Comparison of ENCODE assay signal across 9 cellular contexts in genomic region chr2:8803658-8804379, GRCh38. TPM values are rescaled to one million over a fixed set of nuclear protein-coding genes. Genes with fewer than 3 reads are reported as not detected.
DNase-seq lines count a peak whose midpoint lies in the region; ATAC-seq and TF ChIP-seq lines count a peak whose summit lies in the region.
"Had no signal": no experiment of that assay in that cellular context is flagged by ENCODE, and none has a peak within 500 bp of the region (broad histone marks: within the 10 kb centered on the region; RNA-seq: fewer than 3 reads in every experiment).

No MANE protein-coding gene starts in this region.

- H4K20me1 ChIP-seq in PC-9 (ENCODE audit: insufficient read depth) (0 out of 2 replicates have a peak, but pooled peaks cover 3% of the 10 kb centered on the region), mammary epithelial cell (ENCODE audit: insufficient read depth, low read length) (no peaks in the 10 kb centered on the region)

- H3K9me3 ChIP-seq in PC-9 (ENCODE audit: insufficient read depth, low read depth) (no peaks in the 10 kb centered on the region), mammary epithelial cell (replicated peaks; ENCODE audit: insufficient read depth, low read length) (no peaks in the 10 kb centered on the region)

- H3K4me1 ChIP-seq in PC-9 (replicated peaks; ENCODE audit: insufficient read depth) (peaks cover 23% of the 10 kb centered on the region), mammary epithelial cell (ENCODE audit: insufficient read depth, low read length) (peaks cover 9% of the 10 kb centered on the region)

- TF ChIP-seq CTCF in C4-2B (conservative IDR thresholded peaks at IDR 0.05), result peak; percentile 16; the same call in 1 of the 2 replicates
- TF ChIP-seq CTCF in PC-9 (conservative IDR thresholded peaks at IDR 0.05), result no peak; the same call in 1 of the 2 replicates
- TF ChIP-seq CTCF in mammary epithelial cell (conservative IDR thresholded peaks at IDR 0.05 in 1 of 2, IDR thresholded peaks at IDR 0.05 in 1 of 2; ENCODE audit: extremely low read depth in 1 of 2, insufficient read depth in 1 of 2, low read depth in 1 of 2, low read length in 2 of 2), result peak; percentile 18 to 46
- TF ChIP-seq CTCF in osteocyte (IDR thresholded peaks at IDR 0.05), result peak; percentile 19

- BruUV-seq in PC-9 (replicated peaks; lab: Mats Ljungman, UMichigan) (no TSS peak), mammary epithelial cell (replicated peaks; lab: Mats Ljungman, UMichigan) (no TSS peak)

- CTCF ChIA-PET in PC-9 (lab: Charles Lee), result interaction anchor here (0.6 kb wide), 1 partner anchor 31 kb away, joined by 10 read pairs; no protein-coding TSS in a partner anchor
- CTCF ChIA-PET in mammary epithelial cell (lab: Charles Lee; ENCODE audit: low non-redundant PET), result no interaction called here
- CTCF ChIA-PET in T-cell (lab: Charles Lee), result interaction anchor here (0.6 kb wide), 2 partner anchors 12 to 336 kb away, joined by 3 to 4 read pairs; no protein-coding TSS in a partner anchor

- H3K36me3 Mint-ChIP-seq in osteocyte (ENCODE audit: unreplicated experiment) (peaks cover 66% of the 10 kb centered on the region), T-cell (peaks cover 76% of the 10 kb centered on the region)

- peaks cover 15% of the 10 kb centered on the region for H3K4me1 Mint-ChIP-seq in osteocyte (ENCODE audit: unreplicated experiment)
- H3K4me1 Mint-ChIP-seq in T-cell, result peaks cover 5 to 15% (median 7%) of the 10 kb centered on the region in 3 donors

- in situ Hi-C loops in mammary epithelial cell (cut with MboI; ENCODE audit: low sequenced_read_pairs in 2 of 2), result no loop called here

- 0 out of 2 replicates have a peak, but pooled peaks cover 4% of the 10 kb centered on the region for H3K9me2 ChIP-seq in PC-9 (ENCODE audit: insufficient read depth)

- H3K4me3 Mint-ChIP-seq in osteocyte (ENCODE audit: unreplicated experiment), result no peak overlapping the region
- H3K4me3 Mint-ChIP-seq in T-cell, result no peak overlapping the region
- H3K4me3 Mint-ChIP-seq: neural crest cell had no signal

- H3K4me3 ChIP-seq in PC-9 (no peak overlapping the region), mammary epithelial cell (replicated peaks in 1 of 3; ENCODE audit: insufficient read depth in 1 of 3, low read depth in 2 of 3, low read length in 3 of 3) (no peak overlapping the region)

- 33% methylated on average over 3 of the region's 3 CpGs for WGBS in mammary epithelial cell (ENCODE audit: low coverage, missing lambda C conversion rate)

- H3K9me3 Mint-ChIP-seq in osteocyte (ENCODE audit: unreplicated experiment) (no peaks in the 10 kb centered on the region), T-cell (no peaks in the 10 kb centered on the region)
- H3K9me3 Mint-ChIP-seq: neural crest cell had no signal

- peak overlapping the region; percentile 35 for H3K4me2 ChIP-seq in PC-9
- no peak overlapping the region for H3K4me2 ChIP-seq in mammary epithelial cell (ENCODE audit: insufficient read depth, low read depth, low read length)

- POLR2A ChIA-PET in PC-9 (lab: Charles Lee; ENCODE audit: unreplicated experiment) (interaction anchor here (0.6 kb wide), 1 partner anchor 18 kb away, joined by 4 read pairs; no protein-coding TSS in a partner anchor), T-cell (lab: Charles Lee) (interaction anchor here in 1 of 2 donors (0.6 kb wide), 1 partner anchor 34 kb away, joined by 5 read pairs; no protein-coding TSS in a partner anchor)

- H3F3A ChIP-seq in PC-9 (ENCODE audit: insufficient read depth, low read depth), result peaks cover 25% of the 10 kb centered on the region

- H3K36me3 ChIP-seq in PC-9 (ENCODE audit: low read depth), result 0 out of 2 replicates have a peak, but pooled peaks cover 6% of the 10 kb centered on the region
- peaks cover 11% of the 10 kb centered on the region for H3K36me3 ChIP-seq in mammary epithelial cell (ENCODE audit: insufficient read depth, low read length)

- dilution Hi-C loops in mammary epithelial cell (cut with HindIII; ENCODE audit: low sequenced_read_pairs), result no loop called here

- H3K27me3 ChIP-seq in PC-9 (ENCODE audit: insufficient read depth, low read depth) (no peaks in the 10 kb centered on the region), mammary epithelial cell (ENCODE audit: insufficient read depth, low read length) (no peaks in the 10 kb centered on the region)

- DNase-seq in PC-9, result peak; percentile 79 to 98
- peak; percentile 92 for DNase-seq in mammary epithelial cell
- DNase-seq in osteocyte (ENCODE audit: extremely low spot score, unreplicated experiment), result no peak
- DNase-seq in activated gamma-delta T cell (lab: John Stamatoyannopoulos, UW), result no peak
- DNase-seq in T-cell, result no peak

- no peak overlapping the region for H3K27ac ChIP-seq in C4-2B
- H3K27ac ChIP-seq in PC-9, result peak overlapping the region; percentile 71
- H3K27ac ChIP-seq in mammary epithelial cell (ENCODE audit: insufficient read depth, low read depth, low read length), result no peak overlapping the region

- ATAC-seq in GM18873 (IDR thresholded peaks at IDR 0.05; ENCODE audit: low FRiP score, unreplicated experiment) (peak; percentile 97), HG03064 (IDR thresholded peaks at IDR 0.05; ENCODE audit: low read depth, unreplicated experiment) (peak; percentile 98), T-cell (replicated peaks in 1 of 4) (no peak)

- intact Hi-C loops in PC-9 (cut with micrococcal nuclease; ENCODE audit: unreplicated experiment), result no loop called here
- intact Hi-C loops in mammary epithelial cell (cut with micrococcal nuclease), result no loop called here

- H3K79me2 ChIP-seq in PC-9 (ENCODE audit: low read depth), result no peaks in the 10 kb centered on the region
- no peaks in the 10 kb centered on the region for H3K79me2 ChIP-seq in mammary epithelial cell (ENCODE audit: insufficient read depth, low read length)

- H3K27ac Mint-ChIP-seq in osteocyte (ENCODE audit: unreplicated experiment) (peak overlapping the region; percentile 73), T-cell (peak overlapping the region in 1 of 2 donors; percentile 24)

- no peak overlapping the region for H3K9ac ChIP-seq in mammary epithelial cell (ENCODE audit: insufficient read depth, low read length)

- H3K27me3 Mint-ChIP-seq in osteocyte (ENCODE audit: unreplicated experiment) (no peaks in the 10 kb centered on the region), T-cell (no peaks in the 10 kb centered on the region)

- H2AFZ ChIP-seq in PC-9 (no peak overlapping the region), mammary epithelial cell (ENCODE audit: low read depth, low read length) (no peak overlapping the region)

RNA-seq across cellular contexts. Expression of gene KIDINS220, which starts 33.6 kb away (rescaled TPM):
- total RNA-seq in PC-9 (2021) (11.0 and 13.9 TPM in 2 replicates), mammary epithelial cell (10 to 100 TPM; 34.2 to 80.5 TPM), osteocyte (99.2 and 101 TPM in 2 replicates), T-cell (10 to 100 TPM; 40.0 to 50.0 (median 42.7) TPM)
- polyA plus RNA-seq in mammary epithelial cell, result 17.2 TPM
- 76.7 TPM for polyA minus RNA-seq in mammary epithelial cell

Comparison
In these comparisons a context has a peak if more than half of its experiments do, and no peak if none do; other contexts are left out.
1. ATAC-seq: peak in GM18873 (single experiment) and HG03064 (single experiment); none in T-cell (0 of 4).
2. DNase-seq: peak in PC-9 (2 of 2) and mammary epithelial cell (single experiment); none in osteocyte (single experiment), activated gamma-delta T cell (single experiment) and T-cell (0 of 34).